Comparison of ENCODE assay signal across 17 cellular contexts in genomic region chr3:177893321-177893720, GRCh38.
A peak's percentile ranks its signal among the peaks of the same experiment; 100 is the strongest.
DNase-seq lines count a peak whose midpoint lies in the region; ATAC-seq and TF ChIP-seq lines count a peak whose summit lies in the region.
"Had no signal": no experiment of that assay in that cellular context is flagged by ENCODE, and none has a peak within 500 bp of the region (broad histone marks: within the 10 kb centered on the region; RNA-seq: fewer than 3 reads in every experiment).

No MANE protein-coding gene starts in this region.

- ATAC-seq in WTC11, result peak; percentile 73
- ATAC-seq: activated CD8-positive, alpha-beta memory T cell treated with anti-CD3 and anti-CD28 coated beads, Interleukin-2, amount 10 ng/mL, durations not matched to agents 7 days and 5 days had no signal

- H3K27me3 Mint-ChIP-seq in WTC11 (ENCODE audit: low read depth), result no peaks in the 10 kb centered on the region
- no peaks in the 10 kb centered on the region for H3K27me3 Mint-ChIP-seq in activated CD4-positive, alpha-beta memory T cell treated with anti-CD3 and anti-CD28 coated beads for 36 hours
- H3K27me3 Mint-ChIP-seq: activated CD8-positive, alpha-beta memory T cell treated with anti-CD3 and anti-CD28 coated beads, Interleukin-2, amount 10 ng/mL, durations not matched to agents 7 days and 5 days had no signal

- no peaks in the 10 kb centered on the region for H3K4me1 Mint-ChIP-seq in WTC11
- H3K4me1 Mint-ChIP-seq in activated CD4-positive, alpha-beta memory T cell treated with anti-CD3 and anti-CD28 coated beads for 36 hours (ENCODE audit: low read depth), result no peaks in the 10 kb centered on the region
- H3K4me1 Mint-ChIP-seq: activated CD8-positive, alpha-beta memory T cell treated with anti-CD3 and anti-CD28 coated beads, Interleukin-2, amount 10 ng/mL, durations not matched to agents 7 days and 5 days had no signal

- H3K9me3 ChIP-seq in GM23248 (ENCODE audit: low read depth) (no peaks in the 10 kb centered on the region), smooth muscle cell (replicated peaks; ENCODE audit: low read depth) (no peaks in the 10 kb centered on the region), A673 (ENCODE audit: low read depth, low read length, poor library complexity, severe bottlenecking) (no peaks in the 10 kb centered on the region), Peyer's patch (no peaks in the 10 kb centered on the region)

- H3F3A ChIP-seq in GM23248 (ENCODE audit: insufficient read depth) (no peaks in the 10 kb centered on the region), smooth muscle cell (ENCODE audit: low read depth) (no peaks in the 10 kb centered on the region)

- no peak overlapping the region for H3K27ac Mint-ChIP-seq in WTC11
- no peak overlapping the region for H3K27ac Mint-ChIP-seq in activated CD4-positive, alpha-beta memory T cell treated with anti-CD3 and anti-CD28 coated beads for 36 hours
- H3K27ac Mint-ChIP-seq: activated CD8-positive, alpha-beta memory T cell treated with anti-CD3 and anti-CD28 coated beads, Interleukin-2, amount 10 ng/mL, durations not matched to agents 7 days and 5 days had no signal

- H3K27ac ChIP-seq in GM23248, result no peak overlapping the region
- no peak overlapping the region for H3K27ac ChIP-seq in smooth muscle cell (ENCODE audit: low read depth)
- H3K27ac ChIP-seq in A673 (ENCODE audit: low read depth, low read length, poor library complexity, severe bottlenecking), result no peak overlapping the region
- H3K27ac ChIP-seq in Peyer's patch, result no peak overlapping the region

- no peak overlapping the region for H2AFZ ChIP-seq in GM23248
- no peak overlapping the region for H2AFZ ChIP-seq in smooth muscle cell (ENCODE audit: low read depth)

- CTCF ChIA-PET in WTC11 (lab: Charles Lee), result interaction anchor here (0.6 kb wide), 1 partner anchor 42 kb away, joined by 3 read pairs; no protein-coding TSS in a partner anchor
- CTCF ChIA-PET in A673 (lab: Charles Lee), result no interaction called here
- CTCF ChIA-PET in activated CD4-positive, alpha-beta memory T cell treated with anti-CD3 and anti-CD28 coated beads for 36 hours (lab: Charles Lee), result no interaction called here

- no peak overlapping the region for H3K4me3 Mint-ChIP-seq in WTC11
- H3K4me3 Mint-ChIP-seq in activated CD4-positive, alpha-beta memory T cell treated with anti-CD3 and anti-CD28 coated beads for 36 hours, result no peak overlapping the region
- H3K4me3 Mint-ChIP-seq: activated CD8-positive, alpha-beta memory T cell treated with anti-CD3 and anti-CD28 coated beads, Interleukin-2, amount 10 ng/mL, durations not matched to agents 7 days and 5 days had no signal

- intact Hi-C loops in A673 (cut with micrococcal nuclease; ENCODE audit: unreplicated experiment), result no loop called here
- intact Hi-C loops in activated CD4-positive, alpha-beta memory T cell treated with anti-CD3 and anti-CD28 coated beads for 36 hours (cut with micrococcal nuclease), result no loop called here

- H3K4me2 ChIP-seq in GM23248 (ENCODE audit: unreplicated experiment) (no peak overlapping the region), smooth muscle cell (no peak overlapping the region)

- no peak for TF ChIP-seq POLR2A in Peyer's patch (IDR thresholded peaks at IDR 0.05)

- H3K9ac ChIP-seq in GM23248 (no peak overlapping the region), smooth muscle cell (ENCODE audit: low read depth) (no peak overlapping the region)

- H3K27me3 ChIP-seq in GM23248 (replicated peaks; ENCODE audit: insufficient read depth), result no peaks in the 10 kb centered on the region
- H3K27me3 ChIP-seq in smooth muscle cell (ENCODE audit: low read depth), result no peaks in the 10 kb centered on the region
- no peaks in the 10 kb centered on the region for H3K27me3 ChIP-seq in A673 (replicated peaks; ENCODE audit: insufficient read depth, low read depth, low read length, poor library complexity)
- H3K27me3 ChIP-seq in Peyer's patch, result no peaks in the 10 kb centered on the region

- DNase-seq in GM23248 (peak; percentile 4), WTC11 (ENCODE audit: low spot score) (no peak), fibroblast of the aortic adventitia (ENCODE audit: low read depth) (no peak), smooth muscle cell (lab: John Stamatoyannopoulos, UW; ENCODE audit: unreplicated experiment) (no peak), A673 (ENCODE audit: low spot score) (no peak), Peyer's patch (no peak)
- no peak for DNase-seq in activated CD4-positive, alpha-beta memory T cell treated with anti-CD3 and anti-CD28 coated beads for 36 hours
- DNase-seq: activated CD4-positive, CD25-positive, alpha-beta regulatory T cell; activated CD8-positive, alpha-beta memory T cell treated with anti-CD3 and anti-CD28 coated beads, Interleukin-2, amount 10 ng/mL, durations not matched to agents 7 days and 5 days; activated gamma-delta T cell; COR-L47; GF-D8; MM.1S; NCI-H2029; NCI-H748 treated with DMSO at 0.1 percent for 48 hours; RPMI8226; T-helper 1 cell had no signal

- in situ Hi-C loops in GM23248 (cut with MboI), result no loop called here

- H3K9me3 Mint-ChIP-seq in WTC11, result peaks cover 26% of the 10 kb centered on the region
- H3K9me3 Mint-ChIP-seq in activated CD4-positive, alpha-beta memory T cell treated with anti-CD3 and anti-CD28 coated beads for 36 hours, result no peaks in the 10 kb centered on the region

- POLR2A ChIA-PET in WTC11 (lab: Charles Lee) (no interaction called here), A673 (lab: Charles Lee; ENCODE audit: low non-redundant PET) (no interaction called here)
- POLR2A ChIA-PET in activated CD4-positive, alpha-beta memory T cell treated with anti-CD3 and anti-CD28 coated beads for 36 hours (lab: Charles Lee), result no interaction called here

- no peaks in the 10 kb centered on the region for H3K4me1 ChIP-seq in GM23248 (ENCODE audit: insufficient read depth)
- no peaks in the 10 kb centered on the region for H3K4me1 ChIP-seq in smooth muscle cell (ENCODE audit: low read depth)
- no peaks in the 10 kb centered on the region for H3K4me1 ChIP-seq in A673 (ENCODE audit: insufficient read depth, low read length, poor library complexity, severe bottlenecking)
- H3K4me1 ChIP-seq in Peyer's patch, result no peaks in the 10 kb centered on the region

- WGBS in GM23248 (ENCODE audit: low coverage in 1 of 2, low lambda C conversion rate in 2 of 2, missing lambda C conversion rate in 2 of 2), 2 experiments, result 17 to 20% methylated on average over 2 of the region's 2 CpGs
- 96% methylated on average over 2 of the region's 2 CpGs for WGBS in smooth muscle cell (ENCODE audit: low lambda C conversion rate)

- peaks cover 10% of the 10 kb centered on the region for H3K36me3 Mint-ChIP-seq in WTC11
- peaks cover 5% of the 10 kb centered on the region for H3K36me3 Mint-ChIP-seq in activated CD4-positive, alpha-beta memory T cell treated with anti-CD3 and anti-CD28 coated beads for 36 hours

- no TSS peak for BruUV-seq in A673 (replicated peaks; lab: Mats Ljungman, UMichigan)

- TF ChIP-seq CTCF in WTC11 (IDR thresholded peaks at IDR 0.05), result no peak
- peak; percentile 27 for TF ChIP-seq CTCF in fibroblast of the aortic adventitia (IDR thresholded peaks at IDR 0.05; ENCODE audit: insufficient read depth, low read length)
- peak; percentile 16 for TF ChIP-seq CTCF in smooth muscle cell (IDR thresholded peaks at IDR 0.05; ENCODE audit: borderline replicate concordance, insufficient read depth, poor library complexity, severe bottlenecking)
- no peak for TF ChIP-seq CTCF in A673 (conservative IDR thresholded peaks at IDR 0.05; ENCODE audit: low read depth, low read length)
- peak in 3 of 6 experiments; percentile 4 to 21 (median 15) for TF ChIP-seq CTCF in Peyer's patch (IDR thresholded peaks at IDR 0.05)

- H4K20me1 ChIP-seq in GM23248 (ENCODE audit: insufficient read depth) (no peaks in the 10 kb centered on the region; the same call in 1 of the 2 replicates), smooth muscle cell (ENCODE audit: low read depth) (no peaks in the 10 kb centered on the region)

- no peaks in the 10 kb centered on the region for H3K9me2 ChIP-seq in GM23248 (ENCODE audit: insufficient read depth)

- H3K4me3 ChIP-seq in GM23248 (no peak overlapping the region), fibroblast of the aortic adventitia (ENCODE audit: low read depth, low read length) (no peak overlapping the region), smooth muscle cell (no peak overlapping the region), A673 (ENCODE audit: low read depth, low read length, poor library complexity, severe bottlenecking) (no peak overlapping the region), Peyer's patch (no peak overlapping the region)

- no peaks in the 10 kb centered on the region for H3K36me3 ChIP-seq in GM23248 (ENCODE audit: low read depth)
- no peaks in the 10 kb centered on the region for H3K36me3 ChIP-seq in smooth muscle cell (ENCODE audit: low read depth)
- no peaks in the 10 kb centered on the region for H3K36me3 ChIP-seq in A673 (ENCODE audit: insufficient read depth, low read length, poor library complexity, severe bottlenecking)
- H3K36me3 ChIP-seq in Peyer's patch, result no peaks in the 10 kb centered on the region

- H3K79me2 ChIP-seq in GM23248 (ENCODE audit: insufficient read depth), result no peaks in the 10 kb centered on the region
- H3K79me2 ChIP-seq in smooth muscle cell (ENCODE audit: low read depth), result no peaks in the 10 kb centered on the region

TF ChIP-seq in WTC11, 78 proteins besides CTCF, POLR2A, EP300 and RAD21 (continues in another document):
- no peak for TF ChIP-seq FOXK1 (CRISPR knock-in tag; IDR thresholded peaks at IDR 0.05)
- TF ChIP-seq CBFB (CRISPR knock-in tag; IDR thresholded peaks at IDR 0.05; ENCODE audit: low read depth), result no peak
- no peak for TF ChIP-seq PREB (CRISPR knock-in tag; IDR thresholded peaks at IDR 0.05; ENCODE audit: borderline replicate concordance)
- no peak for TF ChIP-seq ZNF121 (CRISPR knock-in tag; IDR thresholded peaks at IDR 0.05)
- TF ChIP-seq MLX (CRISPR knock-in tag; IDR thresholded peaks at IDR 0.05), result no peak
- TF ChIP-seq ATF3 (CRISPR knock-in tag; conservative IDR thresholded peaks at IDR 0.05), result no peak

Comparison
In these comparisons a context has a peak if more than half of its experiments do, and no peak if none do; other contexts are left out.
1. CTCF ChIP-seq: peak in fibroblast of the aortic adventitia (single experiment) and smooth muscle cell (single experiment); none in WTC11 (single experiment) and A673 (single experiment).